In the genomic region with DNA sequence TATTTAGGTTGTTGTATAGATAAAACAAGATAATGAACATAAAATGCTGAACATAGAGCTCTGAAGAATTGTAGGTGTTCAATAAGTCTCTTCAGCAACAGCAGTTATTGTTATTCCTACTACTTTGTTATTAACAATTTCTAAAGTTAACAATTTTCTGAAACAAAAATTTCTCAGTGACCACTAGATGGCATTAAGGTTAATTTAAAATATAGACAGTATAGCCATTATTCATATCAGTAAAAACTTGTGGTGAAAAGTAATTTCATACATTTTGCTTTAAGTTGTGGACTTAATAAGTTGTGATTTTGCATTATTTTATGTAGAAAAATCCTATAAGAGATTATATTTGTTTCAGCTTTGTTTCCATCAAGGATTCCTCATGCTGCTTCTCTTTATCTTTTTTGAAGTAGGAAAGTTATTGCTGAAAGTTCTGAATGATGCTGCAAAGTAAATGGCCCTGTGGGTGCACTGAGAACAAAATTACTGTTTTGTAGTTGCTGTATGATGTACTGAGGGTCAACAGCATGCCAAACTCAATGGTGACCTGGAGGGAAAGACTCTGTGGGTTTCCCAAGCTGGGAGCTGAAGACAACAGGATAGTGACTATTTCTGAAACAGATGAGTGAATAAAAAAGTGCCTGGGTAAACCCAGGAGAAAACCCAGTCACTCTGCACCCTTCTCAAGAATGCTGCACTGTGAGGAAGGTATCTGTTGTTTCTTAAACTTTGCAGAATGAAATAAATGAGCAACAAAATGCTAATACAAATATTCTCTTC, we compare ENCODE assay signal across 1 cellular context.
TF ChIP-seq lines count a peak whose summit lies in the region.

No MANE protein-coding gene starts in this region.

TF ChIP-seq in WTC11, 78 proteins besides CTCF, POLR2A, EP300 and RAD21 (continued from another document):
- TF ChIP-seq, protein P1, sequence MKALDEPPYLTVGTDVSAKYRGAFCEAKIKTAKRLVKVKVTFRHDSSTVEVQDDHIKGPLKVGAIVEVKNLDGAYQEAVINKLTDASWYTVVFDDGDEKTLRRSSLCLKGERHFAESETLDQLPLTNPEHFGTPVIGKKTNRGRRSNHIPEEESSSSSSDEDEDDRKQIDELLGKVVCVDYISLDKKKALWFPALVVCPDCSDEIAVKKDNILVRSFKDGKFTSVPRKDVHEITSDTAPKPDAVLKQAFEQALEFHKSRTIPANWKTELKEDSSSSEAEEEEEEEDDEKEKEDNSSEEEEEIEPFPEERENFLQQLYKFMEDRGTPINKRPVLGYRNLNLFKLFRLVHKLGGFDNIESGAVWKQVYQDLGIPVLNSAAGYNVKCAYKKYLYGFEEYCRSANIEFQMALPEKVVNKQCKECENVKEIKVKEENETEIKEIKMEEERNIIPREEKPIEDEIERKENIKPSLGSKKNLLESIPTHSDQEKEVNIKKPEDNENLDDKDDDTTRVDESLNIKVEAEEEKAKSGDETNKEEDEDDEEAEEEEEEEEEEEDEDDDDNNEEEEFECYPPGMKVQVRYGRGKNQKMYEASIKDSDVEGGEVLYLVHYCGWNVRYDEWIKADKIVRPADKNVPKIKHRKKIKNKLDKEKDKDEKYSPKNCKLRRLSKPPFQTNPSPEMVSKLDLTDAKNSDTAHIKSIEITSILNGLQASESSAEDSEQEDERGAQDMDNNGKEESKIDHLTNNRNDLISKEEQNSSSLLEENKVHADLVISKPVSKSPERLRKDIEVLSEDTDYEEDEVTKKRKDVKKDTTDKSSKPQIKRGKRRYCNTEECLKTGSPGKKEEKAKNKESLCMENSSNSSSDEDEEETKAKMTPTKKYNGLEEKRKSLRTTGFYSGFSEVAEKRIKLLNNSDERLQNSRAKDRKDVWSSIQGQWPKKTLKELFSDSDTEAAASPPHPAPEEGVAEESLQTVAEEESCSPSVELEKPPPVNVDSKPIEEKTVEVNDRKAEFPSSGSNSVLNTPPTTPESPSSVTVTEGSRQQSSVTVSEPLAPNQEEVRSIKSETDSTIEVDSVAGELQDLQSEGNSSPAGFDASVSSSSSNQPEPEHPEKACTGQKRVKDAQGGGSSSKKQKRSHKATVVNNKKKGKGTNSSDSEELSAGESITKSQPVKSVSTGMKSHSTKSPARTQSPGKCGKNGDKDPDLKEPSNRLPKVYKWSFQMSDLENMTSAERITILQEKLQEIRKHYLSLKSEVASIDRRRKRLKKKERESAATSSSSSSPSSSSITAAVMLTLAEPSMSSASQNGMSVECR (CRISPR knock-in tag; IDR thresholded peaks at IDR 0.05; ENCODE audit: borderline replicate concordance) = no peak
- TF ChIP-seq, protein P2, sequence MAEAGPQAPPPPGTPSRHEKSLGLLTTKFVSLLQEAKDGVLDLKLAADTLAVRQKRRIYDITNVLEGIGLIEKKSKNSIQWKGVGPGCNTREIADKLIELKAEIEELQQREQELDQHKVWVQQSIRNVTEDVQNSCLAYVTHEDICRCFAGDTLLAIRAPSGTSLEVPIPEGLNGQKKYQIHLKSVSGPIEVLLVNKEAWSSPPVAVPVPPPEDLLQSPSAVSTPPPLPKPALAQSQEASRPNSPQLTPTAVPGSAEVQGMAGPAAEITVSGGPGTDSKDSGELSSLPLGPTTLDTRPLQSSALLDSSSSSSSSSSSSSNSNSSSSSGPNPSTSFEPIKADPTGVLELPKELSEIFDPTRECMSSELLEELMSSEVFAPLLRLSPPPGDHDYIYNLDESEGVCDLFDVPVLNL (CRISPR knock-in tag; IDR thresholded peaks at IDR 0.05; ENCODE audit: borderline replicate concordance, low read depth) = no peak
- no peak for TF ChIP-seq TCF7 (CRISPR knock-in tag; IDR thresholded peaks at IDR 0.05; ENCODE audit: low read depth)
TF ChIP-seq in WTC11: peak in this region for 0.
